In the genomic region with DNA sequence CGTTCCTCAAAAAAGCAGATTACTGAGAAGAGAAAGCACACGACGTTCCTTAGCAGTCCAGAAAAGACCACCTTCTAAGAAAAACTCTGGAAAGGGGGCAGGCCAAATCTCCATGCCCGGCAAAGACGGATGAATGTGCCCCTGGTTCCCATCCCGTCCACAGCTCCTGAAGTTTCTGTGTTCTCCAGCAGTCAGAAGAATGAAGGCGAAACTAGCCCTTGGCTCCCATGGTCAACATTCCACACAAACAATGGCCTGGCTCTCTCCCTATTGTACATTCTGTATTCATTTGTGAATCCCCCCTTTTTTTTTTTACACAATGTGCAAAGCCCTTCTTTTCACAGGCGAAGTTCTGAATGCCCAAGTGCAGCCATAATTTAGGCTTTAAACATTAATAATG, we compare ENCODE assay signal across 10 cellular contexts. TPM values are rescaled to one million over a fixed set of nuclear protein-coding genes. Genes with fewer than 3 reads are reported as not detected.
A peak's percentile ranks its signal among the peaks of the same experiment; 100 is the strongest.
DNase-seq lines count a peak whose midpoint lies in the region; ATAC-seq, FAIRE-seq and TF ChIP-seq lines count a peak whose summit lies in the region.
"Had no signal": no experiment of that assay in that cellular context is flagged by ENCODE, and none has a peak within 500 bp of the region (broad histone marks: within the 10 kb centered on the region; RNA-seq: fewer than 3 reads in every experiment).

No MANE protein-coding gene starts in this region.

- peak overlapping the region; percentile 64 for H3K9ac ChIP-seq in BLaER1

- DNase-seq in osteocyte (ENCODE audit: extremely low spot score, unreplicated experiment) (no peak), RCC 7860 (ENCODE audit: low spot score) (no peak), NOMO-1 treated with dmso at 0.1 percent for 144 hours (lab: John Stamatoyannopoulos, UW; ENCODE audit: unreplicated experiment) (no peak)
- no peak for DNase-seq in activated effector memory CD4-positive, alpha-beta T cell treated with anti-CD3 and anti-CD28 coated beads, Interleukin-2, amount 50 U/mL, for 16 hours
- DNase-seq: activated CD8-positive, alpha-beta memory T cell treated with anti-CD3 and anti-CD28 coated beads, Interleukin-2, amount 50 U/mL, for 4 hours; spleen had no signal

- H3K36me3 Mint-ChIP-seq in osteocyte (ENCODE audit: unreplicated experiment): peaks cover 2% of the 10 kb centered on the region

- no peak for TF ChIP-seq EP300 in gastroesophageal sphincter (IDR thresholded peaks at IDR 0.05)

- ATAC-seq in gastroesophageal sphincter: no peak
- ATAC-seq in HG03196 (IDR thresholded peaks at IDR 0.05; ENCODE audit: unreplicated experiment): no peak

- peak overlapping the region; percentile 93 for H3K27ac Mint-ChIP-seq in osteocyte (ENCODE audit: unreplicated experiment)

- H3K4me3 Mint-ChIP-seq in osteocyte (ENCODE audit: unreplicated experiment): peak overlapping the region; percentile 95

- H3K27me3 Mint-ChIP-seq in osteocyte (ENCODE audit: unreplicated experiment): no peaks in the 10 kb centered on the region

- no peaks in the 10 kb centered on the region for H3K9me3 ChIP-seq in BLaER1
- H3K9me3 ChIP-seq in gastroesophageal sphincter: no peaks in the 10 kb centered on the region
- H3K9me3 ChIP-seq: spleen had no signal

- peaks cover 13% of the 10 kb centered on the region for H3K36me3 ChIP-seq in BLaER1
- peaks cover 0 to 7% of the 10 kb centered on the region in 2 donors for H3K36me3 ChIP-seq in gastroesophageal sphincter

- no peaks in the 10 kb centered on the region for H3K9me3 Mint-ChIP-seq in osteocyte (ENCODE audit: unreplicated experiment)

- no peak for FAIRE-seq in RCC 7860 (lab: Jason Lieb, UNC)

- WGBS in gastroesophageal sphincter (ENCODE audit: low coverage in 1 of 2), 2 donors: 5 to 21% methylated on average over 8 of the region's 8 CpGs

- peaks cover 86% of the 10 kb centered on the region for H4K20me1 ChIP-seq in BLaER1

- TF ChIP-seq POLR2A in gastroesophageal sphincter (IDR thresholded peaks at IDR 0.05): no peak

- H3K4me3 ChIP-seq in BLaER1: peak overlapping the region; percentile 22; the same call in 1 of the 2 replicates
- peak overlapping the region in 1 of 2 donors; percentile 25 for H3K4me3 ChIP-seq in gastroesophageal sphincter
- H3K4me3 ChIP-seq: spleen had no signal

- H3K27ac ChIP-seq in BLaER1 (peak overlapping the region; percentile 59), VCaP (peak overlapping the region; percentile 99), gastroesophageal sphincter (peak overlapping the region; percentile 82 to 99 (median 98))

- no peaks in the 10 kb centered on the region for H3K27me3 ChIP-seq in BLaER1
- H3K27me3 ChIP-seq in gastroesophageal sphincter: no peaks in the 10 kb centered on the region

- peak overlapping the region; percentile 93 for H3K4me2 ChIP-seq in BLaER1

- H3K4me1 Mint-ChIP-seq in osteocyte (ENCODE audit: unreplicated experiment): peaks cover 68% of the 10 kb centered on the region

- H3K4me1 ChIP-seq in BLaER1 (peaks cover 79% of the 10 kb centered on the region), gastroesophageal sphincter (peaks cover 20 to 82% (median 67%) of the 10 kb centered on the region in 3 donors)

- no peak for TF ChIP-seq CTCF in VCaP (conservative IDR thresholded peaks at IDR 0.05)
- no peak for TF ChIP-seq CTCF in gastroesophageal sphincter (IDR thresholded peaks at IDR 0.05)
- no peak for TF ChIP-seq CTCF in osteocyte (IDR thresholded peaks at IDR 0.05)

RNA-seq across cellular contexts. Expression of a gene that starts 5.3 kb away (rescaled TPM):
- total RNA-seq in gastroesophageal sphincter: 100 to 1,000 TPM in 1 of 4 donors, 10 to 100 TPM in 3; 74.8 to 103 (median 79.2) TPM
- 125 and 127 TPM in 2 replicates for total RNA-seq in osteocyte
